1 cellular context compared by ENCODE assay signal in the genomic region with DNA sequence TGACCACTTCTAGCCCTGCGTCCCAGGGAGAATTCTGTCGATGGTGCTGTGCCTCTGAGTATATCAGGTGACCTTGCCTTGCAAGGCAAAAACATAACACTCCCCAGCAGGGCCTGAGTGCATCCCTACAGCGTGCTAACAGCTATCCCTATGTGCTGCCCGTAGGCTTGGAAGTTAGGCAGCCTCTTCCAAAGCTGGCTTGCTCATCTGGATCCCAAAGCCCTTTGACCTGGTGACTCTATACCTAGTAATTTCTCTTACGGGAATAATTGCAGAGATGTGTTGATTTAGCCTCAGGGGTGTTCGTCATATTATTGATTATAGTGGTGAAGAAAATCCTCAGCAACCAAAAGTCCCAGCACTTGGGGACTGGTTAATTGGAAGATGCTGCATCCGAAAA.
TF ChIP-seq lines count a peak whose summit lies in the region.

No MANE protein-coding gene starts in this region.

TF ChIP-seq in liver, 16 proteins besides CTCF, POLR2A, EP300 and RAD21 (continued from another document):
- TF ChIP-seq, protein P1, sequence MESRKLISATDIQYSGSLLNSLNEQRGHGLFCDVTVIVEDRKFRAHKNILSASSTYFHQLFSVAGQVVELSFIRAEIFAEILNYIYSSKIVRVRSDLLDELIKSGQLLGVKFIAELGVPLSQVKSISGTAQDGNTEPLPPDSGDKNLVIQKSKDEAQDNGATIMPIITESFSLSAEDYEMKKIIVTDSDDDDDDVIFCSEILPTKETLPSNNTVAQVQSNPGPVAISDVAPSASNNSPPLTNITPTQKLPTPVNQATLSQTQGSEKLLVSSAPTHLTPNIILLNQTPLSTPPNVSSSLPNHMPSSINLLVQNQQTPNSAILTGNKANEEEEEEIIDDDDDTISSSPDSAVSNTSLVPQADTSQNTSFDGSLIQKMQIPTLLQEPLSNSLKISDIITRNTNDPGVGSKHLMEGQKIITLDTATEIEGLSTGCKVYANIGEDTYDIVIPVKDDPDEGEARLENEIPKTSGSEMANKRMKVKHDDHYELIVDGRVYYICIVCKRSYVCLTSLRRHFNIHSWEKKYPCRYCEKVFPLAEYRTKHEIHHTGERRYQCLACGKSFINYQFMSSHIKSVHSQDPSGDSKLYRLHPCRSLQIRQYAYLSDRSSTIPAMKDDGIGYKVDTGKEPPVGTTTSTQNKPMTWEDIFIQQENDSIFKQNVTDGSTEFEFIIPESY (IDR thresholded peaks at IDR 0.05): peak; percentile 66
- TF ChIP-seq HNF4G (IDR thresholded peaks at IDR 0.05) (peak; percentile 49), FOXA1 (IDR thresholded peaks at IDR 0.05) (peak; percentile 63), JUND (IDR thresholded peaks at IDR 0.05) (peak; percentile 82 to 85), GABPA (IDR thresholded peaks at IDR 0.05 in 1 of 2, conservative IDR thresholded peaks at IDR 0.05 in 1 of 2) (no peak)
- TF ChIP-seq, protein P2, sequence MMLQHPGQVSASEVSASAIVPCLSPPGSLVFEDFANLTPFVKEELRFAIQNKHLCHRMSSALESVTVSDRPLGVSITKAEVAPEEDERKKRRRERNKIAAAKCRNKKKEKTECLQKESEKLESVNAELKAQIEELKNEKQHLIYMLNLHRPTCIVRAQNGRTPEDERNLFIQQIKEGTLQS (IDR thresholded peaks at IDR 0.05): peak; percentile 75
TF ChIP-seq in liver: peak in this region for 13.
